In the genomic region with DNA sequence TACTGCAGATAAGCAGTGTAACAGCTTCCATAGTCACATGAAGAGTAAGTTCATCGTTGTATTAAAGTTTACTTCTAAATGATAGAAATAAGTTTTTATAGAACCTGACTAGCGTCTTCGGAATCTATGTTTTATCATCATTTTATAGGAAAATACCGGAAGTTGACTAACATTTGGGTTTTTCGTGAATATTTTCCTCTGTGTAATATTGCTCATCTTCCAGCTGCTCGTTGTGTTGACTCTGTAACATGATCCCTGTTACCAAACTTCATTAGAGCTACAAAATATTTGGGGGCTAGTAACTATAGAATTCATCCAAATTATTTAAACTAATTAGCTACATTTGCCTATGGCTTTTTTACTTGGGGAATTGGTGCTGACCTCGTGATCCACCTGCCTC, we compare ENCODE assay signal across 14 cellular contexts.
"Had no signal": no experiment of that assay in that cellular context is flagged by ENCODE, and none has a peak within 500 bp of the region (broad histone marks: within the 10 kb centered on the region; RNA-seq: fewer than 3 reads in every experiment).

No MANE protein-coding gene starts in this region.

- H3K4me1 ChIP-seq: right atrium auricular region, upper lobe of left lung had no signal

- H3K4me3 ChIP-seq: cardiac muscle cell, dorsolateral prefrontal cortex, right atrium auricular region, upper lobe of left lung had no signal

- H3K27ac ChIP-seq: cardiac muscle cell, dorsolateral prefrontal cortex, right atrium auricular region, upper lobe of left lung had no signal

- H3K9me3 ChIP-seq: right atrium auricular region, upper lobe of left lung had no signal

- ATAC-seq: natural killer cell; stimulated activated naive CD8-positive, alpha-beta T cell treated with anti-CD3 and anti-CD28 coated beads, Interleukin-15, Interleukin-2, amounts not matched to agents 100 U/mL and 50 U/mL, for 24 hours had no signal

- H3K27me3 ChIP-seq: cardiac muscle cell, dorsolateral prefrontal cortex, right atrium auricular region, upper lobe of left lung had no signal

- DNase-seq: activated CD4-positive, CD25-positive, alpha-beta regulatory T cell treated with anti-CD3 and anti-CD28 coated beads, Interleukin-2, amount 50 U/mL, for 72 hours; activated naive CD8-positive, alpha-beta T cell treated with anti-CD3 and anti-CD28 coated beads, Interleukin-2, amount 10 ng/mL, durations not matched to agents 7 days and 5 days; anterior cingulate cortex; dorsolateral prefrontal cortex; erythroblast; hypothalamus; kidney glomerular epithelial cell; mesenchymal stem cell; natural killer cell; stimulated activated naive CD8-positive, alpha-beta T cell treated with anti-CD3 and anti-CD28 coated beads, Interleukin-15, Interleukin-2, amounts not matched to agents 100 U/mL and 50 U/mL, for 24 hours; T1000 had no signal
